8 cellular contexts compared by ENCODE assay signal in the genomic region with DNA sequence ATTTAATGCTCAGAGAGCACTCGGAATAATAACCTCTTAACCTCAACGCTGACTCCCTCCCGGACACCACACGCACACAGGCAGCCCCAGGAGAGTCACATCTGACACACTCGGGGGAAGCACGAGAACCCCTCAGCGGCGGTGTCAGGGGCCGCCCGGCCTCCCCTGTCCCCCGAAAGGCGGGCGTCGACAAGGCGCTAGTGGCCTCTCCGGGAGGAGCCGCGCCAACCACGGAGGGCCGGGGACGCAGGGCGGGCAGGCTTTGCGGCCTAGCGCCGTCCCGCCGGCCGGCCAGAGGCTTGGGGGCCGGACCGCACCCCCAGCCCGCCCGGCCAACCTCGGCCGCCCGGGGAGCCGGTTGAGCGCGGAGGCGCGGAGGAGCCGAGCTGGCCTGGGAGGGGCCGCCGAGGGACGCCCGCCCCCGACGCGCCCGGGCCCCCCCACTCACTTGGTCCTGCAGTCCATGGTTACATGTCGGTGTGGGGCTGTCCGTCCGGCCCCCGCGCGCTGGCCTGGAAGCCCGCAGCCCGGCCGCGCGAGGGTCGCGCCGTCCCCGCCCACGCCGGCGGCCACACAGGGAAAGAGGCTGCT. TPM values are rescaled to one million over a fixed set of nuclear protein-coding genes. Genes with fewer than 3 reads are reported as not detected.
DNase-seq lines count a peak whose midpoint lies in the region; ATAC-seq and TF ChIP-seq lines count a peak whose summit lies in the region.

No MANE protein-coding gene starts in this region.

- peak; percentile 70 for DNase-seq in NCI-H2227 (lab: John Stamatoyannopoulos, UW; ENCODE audit: unreplicated experiment)
- DNase-seq in NCI-H2227 treated with DMSO at 0.1 percent for 48 hours (lab: John Stamatoyannopoulos, UW) = no peak
- peak; percentile 85 for DNase-seq in NCI-H69 (lab: John Stamatoyannopoulos, UW)
- peak; percentile 70 to 76 for DNase-seq in activated T-cell treated with anti-CD3 and anti-CD28 coated beads, Interleukin-2, amount 50 U/mL, for 48 hours
- peak; percentile 52 for DNase-seq in fibroblast of mammary gland (ENCODE audit: low read depth)
- peak; percentile 41 for DNase-seq in neural crest cell (ENCODE audit: low read depth, low spot score)
- no peak for DNase-seq in thoracic aorta (ENCODE audit: low spot score)

- H3K27me3 ChIP-seq in thoracic aorta (replicated peaks; ENCODE audit: insufficient read depth) = no peaks in the 10 kb centered on the region

- H3K27me3 Mint-ChIP-seq in neural crest cell (ENCODE audit: low read depth) = peaks cover 4% of the 10 kb centered on the region

- no peaks in the 10 kb centered on the region for H3K36me3 Mint-ChIP-seq in neural crest cell (ENCODE audit: low read depth)

- H3K4me1 Mint-ChIP-seq in neural crest cell = peaks cover 21% of the 10 kb centered on the region

- peak overlapping the region; percentile 87 to 88 for H3K27ac ChIP-seq in thoracic aorta

- H3K4me3 Mint-ChIP-seq in neural crest cell = peak overlapping the region; percentile 88

- no peaks in the 10 kb centered on the region for H3K9me3 ChIP-seq in thoracic aorta

- TF ChIP-seq CTCF in fibroblast of mammary gland (conservative IDR thresholded peaks at IDR 0.05; ENCODE audit: control insufficient read depth, insufficient read depth, low read depth, low read length) (no peak), neural crest cell (conservative IDR thresholded peaks at IDR 0.05) (no peak), thoracic aorta (IDR thresholded peaks at IDR 0.05) (no peak)

- H3K9me3 Mint-ChIP-seq in neural crest cell = no peaks in the 10 kb centered on the region

- H3K27ac Mint-ChIP-seq in neural crest cell (ENCODE audit: unreplicated experiment) = no peak overlapping the region

- H3K4me3 ChIP-seq in fibroblast of mammary gland (ENCODE audit: control insufficient read depth, low read depth, low read length) (peak overlapping the region; percentile 59), thoracic aorta (peak overlapping the region; percentile 86)

- peaks cover 12 to 34% of the 10 kb centered on the region in 2 donors for H3K4me1 ChIP-seq in thoracic aorta (ENCODE audit: control insufficient read depth in 1 of 2, low read depth in 2 of 2)

- no peaks in the 10 kb centered on the region for H3K36me3 ChIP-seq in thoracic aorta

- ATAC-seq in HG02759 (IDR thresholded peaks at IDR 0.05; ENCODE audit: unreplicated experiment) (peak; percentile 38), thoracic aorta (ENCODE audit: insufficient number of reproducible peaks, low FRiP score, low read depth) (peak; percentile 64)

RNA-seq across cellular contexts. Expression of a gene that starts 0.5 kb away (rescaled TPM):
- total RNA-seq in neural crest cell (6.5 and 8.3 TPM in 2 replicates), thoracic aorta (10 to 100 TPM in 1 of 2 donors, 1 to 10 TPM in 1; 9.6 to 17.2 TPM)

Comparison
In these comparisons a context has a peak if more than half of its experiments do, and no peak if none do; other contexts are left out.
1. DNase-seq: peak in NCI-H2227 (single experiment), NCI-H69 (single experiment), activated T-cell treated with anti-CD3 and anti-CD28 coated beads, Interleukin-2, amount 50 U/mL, for 48 hours (2 of 2), fibroblast of mammary gland (single experiment) and neural crest cell (single experiment); none in NCI-H2227 treated with DMSO at 0.1 percent for 48 hours (single experiment) and thoracic aorta (single experiment).